In the genomic region with DNA sequence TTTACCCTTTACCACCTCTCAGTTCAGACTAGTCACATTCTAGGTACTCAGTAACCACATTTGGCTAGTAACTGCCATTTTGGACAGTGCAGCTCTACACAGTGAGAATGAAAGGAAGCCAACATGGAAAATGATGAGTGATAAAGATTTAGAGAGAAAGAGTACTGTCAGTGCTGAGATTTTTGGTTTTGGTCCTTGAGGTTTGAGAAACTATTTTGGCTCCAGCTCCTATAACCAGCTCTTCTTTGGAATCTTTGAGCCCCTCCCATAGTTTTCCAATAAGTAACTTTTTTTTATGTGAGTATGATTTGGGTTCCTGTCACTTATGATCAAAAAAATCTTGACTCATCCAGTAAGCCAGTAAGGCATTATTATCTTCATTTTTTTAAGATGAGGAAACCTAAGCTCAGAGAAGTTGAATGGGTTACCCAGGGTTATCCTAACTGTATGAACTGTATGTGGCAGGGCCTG, we compare ENCODE assay signal across 19 cellular contexts.
DNase-seq lines count a peak whose midpoint lies in the region; ATAC-seq, FAIRE-seq and TF ChIP-seq lines count a peak whose summit lies in the region.
"Had no signal": no experiment of that assay in that cellular context is flagged by ENCODE, and none has a peak within 500 bp of the region (broad histone marks: within the 10 kb centered on the region; RNA-seq: fewer than 3 reads in every experiment).

No MANE protein-coding gene starts in this region.

- dilution Hi-C loops in endothelial cell of umbilical vein (cut with MboI; ENCODE audit: extremely low pct_ligation_motif_present, low sequenced_read_pairs) = no loop called here

- no peak overlapping the region for H3K4me2 ChIP-seq in endothelial cell of umbilical vein (ENCODE audit: insufficient read depth, low read length)

- CTCF ChIA-PET in endothelial cell of umbilical vein (lab: Charles Lee) = interaction anchor here (0.8 to 1.1 kb wide), 3 partner anchors 11 to 30 kb away, joined by 3 to 4 read pairs (median 3); no protein-coding TSS in a partner anchor

- TF ChIP-seq CTCF in endothelial cell of umbilical vein (IDR thresholded peaks at IDR 0.05; ENCODE audit: extremely low read depth in 1 of 2, insufficient read depth in 1 of 2, low read depth in 1 of 2, low read length in 2 of 2) (no peak), adrenal gland (IDR thresholded peaks at IDR 0.05) (no peak), testis (IDR thresholded peaks at IDR 0.05) (no peak)

- H3K79me2 ChIP-seq in endothelial cell of umbilical vein (ENCODE audit: control insufficient read depth, insufficient read depth, low read length) = no peaks in the 10 kb centered on the region

- no peaks in the 10 kb centered on the region for H4K20me1 ChIP-seq in endothelial cell of umbilical vein (replicated peaks; ENCODE audit: control insufficient read depth, extremely low read depth, insufficient read depth, low read length)

- no peak for TF ChIP-seq POLR2A in endothelial cell of umbilical vein (IDR thresholded peaks at IDR 0.05; ENCODE audit: low read depth, low read length)
- TF ChIP-seq POLR2A in adrenal gland (IDR thresholded peaks at IDR 0.05) = no peak
- TF ChIP-seq POLR2A in testis (IDR thresholded peaks at IDR 0.05) = no peak

- H3K4me3 Mint-ChIP-seq in activated T-cell treated with anti-CD3 and anti-CD28 coated beads, Interleukin-2, amount 50 U/mL, for 72 hours = no peak overlapping the region
- no peak overlapping the region for H3K4me3 Mint-ChIP-seq in stimulated activated naive CD8-positive, alpha-beta T cell treated with anti-CD3 and anti-CD28 coated beads, Interleukin-15, amount 100 ng/mL, for 72 hours
- H3K4me3 Mint-ChIP-seq: activated naive CD4-positive, alpha-beta T cell treated with anti-CD3 and anti-CD28 coated beads, Interleukin-2, amount 50 U/mL, for 24 hours; IgD-negative memory B cell had no signal

- BruUV-seq in endothelial cell of umbilical vein (replicated peaks; lab: Mats Ljungman, UMichigan) = no TSS peak

- H3K27me3 Mint-ChIP-seq in activated T-cell treated with anti-CD3 and anti-CD28 coated beads, Interleukin-2, amount 50 U/mL, for 72 hours (ENCODE audit: low read depth) = no peaks in the 10 kb centered on the region
- H3K27me3 Mint-ChIP-seq in stimulated activated naive CD8-positive, alpha-beta T cell treated with anti-CD3 and anti-CD28 coated beads, Interleukin-15, amount 100 ng/mL, for 72 hours = no peaks in the 10 kb centered on the region
- H3K27me3 Mint-ChIP-seq: activated naive CD4-positive, alpha-beta T cell treated with anti-CD3 and anti-CD28 coated beads, Interleukin-2, amount 50 U/mL, for 24 hours; IgD-negative memory B cell had no signal

- POLR2A ChIA-PET in endothelial cell of umbilical vein (lab: Charles Lee) = no interaction called here

- no peak overlapping the region for H2AFZ ChIP-seq in endothelial cell of umbilical vein (ENCODE audit: low read depth, low read length)

- H3K27ac ChIP-seq in endothelial cell of umbilical vein (ENCODE audit: insufficient read depth, low read depth, low read length) (no peak overlapping the region), adrenal gland (no peak overlapping the region), testis (no peak overlapping the region)
- H3K27ac ChIP-seq: C4-2B, dorsolateral prefrontal cortex, WERI-Rb-1 had no signal

- peak; percentile 87 to 99 for ATAC-seq in activated T-cell treated with anti-CD3 and anti-CD28 coated beads, Interleukin-2, amount 50 U/mL, for 72 hours (replicated peaks in 1 of 2)
- ATAC-seq in stimulated activated naive CD8-positive, alpha-beta T cell treated with anti-CD3 and anti-CD28 coated beads, Interleukin-15, amount 100 ng/mL, for 72 hours = peak; percentile 85

- H3K27ac Mint-ChIP-seq in activated T-cell treated with anti-CD3 and anti-CD28 coated beads, Interleukin-2, amount 50 U/mL, for 72 hours = no peak overlapping the region
- no peak overlapping the region for H3K27ac Mint-ChIP-seq in stimulated activated naive CD8-positive, alpha-beta T cell treated with anti-CD3 and anti-CD28 coated beads, Interleukin-15, amount 100 ng/mL, for 72 hours
- H3K27ac Mint-ChIP-seq: activated naive CD4-positive, alpha-beta T cell treated with anti-CD3 and anti-CD28 coated beads, Interleukin-2, amount 50 U/mL, for 24 hours had no signal

- no peaks in the 10 kb centered on the region for H3K36me3 ChIP-seq in endothelial cell of umbilical vein (ENCODE audit: control insufficient read depth in 2 of 2, extremely low read depth in 1 of 2, insufficient read depth in 2 of 2, low read length in 2 of 2)
- peaks cover 0 to 5% of the 10 kb centered on the region in 2 donors for H3K36me3 ChIP-seq in adrenal gland (replicated peaks in 1 of 2)
- H3K36me3 ChIP-seq in testis (ENCODE audit: low read depth, missing control alignments) = no peaks in the 10 kb centered on the region
- H3K36me3 ChIP-seq: WERI-Rb-1 had no signal

- H3K9ac ChIP-seq in endothelial cell of umbilical vein (replicated peaks; ENCODE audit: extremely low read depth, insufficient read depth, low read length) = no peak overlapping the region

- H3K9me1 ChIP-seq in endothelial cell of umbilical vein (replicated peaks; ENCODE audit: control insufficient read depth, extremely low read depth, insufficient read depth, low read length) = no peaks in the 10 kb centered on the region

- H3K4me1 ChIP-seq in endothelial cell of umbilical vein (ENCODE audit: control insufficient read depth, extremely low read depth, insufficient read depth, low read length) (no peaks in the 10 kb centered on the region), adrenal gland (replicated peaks in 1 of 2) (peaks cover 0 to 5% of the 10 kb centered on the region in 2 donors), testis (no peaks in the 10 kb centered on the region)

- H3K36me3 Mint-ChIP-seq in activated T-cell treated with anti-CD3 and anti-CD28 coated beads, Interleukin-2, amount 50 U/mL, for 72 hours (ENCODE audit: insufficient read depth in 2 of 2) = peaks cover 6 to 13% of the 10 kb centered on the region in 2 donors

- no peaks in the 10 kb centered on the region for H3K27me3 ChIP-seq in endothelial cell of umbilical vein (ENCODE audit: control insufficient read depth in 2 of 2, insufficient read depth in 2 of 2, low read length in 2 of 2)
- H3K27me3 ChIP-seq in adrenal gland = no peaks in the 10 kb centered on the region
- no peaks in the 10 kb centered on the region for H3K27me3 ChIP-seq in testis
- H3K27me3 ChIP-seq: dorsolateral prefrontal cortex had no signal

- intact Hi-C loops in endothelial cell of umbilical vein (cut with micrococcal nuclease) (no loop called here), adrenal gland (cut with DNase I) (no loop called here), testis (cut with DNase I; ENCODE audit: low total_unique reads) (no loop called here)

- no peak overlapping the region for H3K4me3 ChIP-seq in endothelial cell of umbilical vein (replicated peaks in 1 of 3; ENCODE audit: insufficient read depth in 1 of 3, low read depth in 1 of 3, low read length in 3 of 3)
- no peak overlapping the region for H3K4me3 ChIP-seq in adrenal gland
- no peak overlapping the region for H3K4me3 ChIP-seq in testis
- H3K4me3 ChIP-seq: dorsolateral prefrontal cortex, skin epidermis had no signal

- H3K9me3 ChIP-seq in endothelial cell of umbilical vein (replicated peaks; ENCODE audit: control insufficient read depth, insufficient read depth, low read length) (no peaks in the 10 kb centered on the region), adrenal gland (replicated peaks in 1 of 3) (no peaks in the 10 kb centered on the region), testis (no peaks in the 10 kb centered on the region)

- H3K4me1 Mint-ChIP-seq in activated T-cell treated with anti-CD3 and anti-CD28 coated beads, Interleukin-2, amount 50 U/mL, for 72 hours (ENCODE audit: low read depth) = peaks cover 21% of the 10 kb centered on the region
- peaks cover 14% of the 10 kb centered on the region for H3K4me1 Mint-ChIP-seq in stimulated activated naive CD8-positive, alpha-beta T cell treated with anti-CD3 and anti-CD28 coated beads, Interleukin-15, amount 100 ng/mL, for 72 hours
- H3K4me1 Mint-ChIP-seq: activated naive CD4-positive, alpha-beta T cell treated with anti-CD3 and anti-CD28 coated beads, Interleukin-2, amount 50 U/mL, for 24 hours; IgD-negative memory B cell had no signal

- peak; percentile 40 for FAIRE-seq in endothelial cell of umbilical vein (lab: Jason Lieb, UNC)
- FAIRE-seq: urothelium cell line had no signal

- H3K9me3 Mint-ChIP-seq in activated T-cell treated with anti-CD3 and anti-CD28 coated beads, Interleukin-2, amount 50 U/mL, for 72 hours = peaks cover 0 to 2% of the 10 kb centered on the region in 2 donors
- no peaks in the 10 kb centered on the region for H3K9me3 Mint-ChIP-seq in stimulated activated naive CD8-positive, alpha-beta T cell treated with anti-CD3 and anti-CD28 coated beads, Interleukin-15, amount 100 ng/mL, for 72 hours
- H3K9me3 Mint-ChIP-seq: activated naive CD4-positive, alpha-beta T cell treated with anti-CD3 and anti-CD28 coated beads, Interleukin-2, amount 50 U/mL, for 24 hours; IgD-negative memory B cell had no signal

- no peak for DNase-seq in activated T-cell treated with anti-CD3 and anti-CD28 coated beads, Interleukin-2, amount 50 U/mL, for 72 hours
- DNase-seq in activated T-cell treated with anti-CD3 and anti-CD28 coated beads, Interleukin-2, amount 50 U/mL, for 1 hour = no peak
- DNase-seq in HCEC 1CT (peak; percentile 41), endothelial cell of umbilical vein (ENCODE audit: low read depth, low spot score) (no peak), NCI-H2171 (lab: John Stamatoyannopoulos, UW) (no peak), adrenal gland (no peak), testis (no peak)
- DNase-seq in stimulated activated naive CD8-positive, alpha-beta T cell treated with anti-CD3 and anti-CD28 coated beads, Interleukin-15, amount 100 ng/mL, for 72 hours = no peak
- DNase-seq: ACHN; activated CD4-positive, alpha-beta T cell treated with anti-CD3 and anti-CD28 coated beads, Interleukin-2, amount 50 U/mL, for 48 hours; dorsolateral prefrontal cortex; NCI-H446; stimulated activated CD4-positive, alpha-beta T cell treated with anti-CD3 and anti-CD28 coated beads, Interleukin-1b, Interleukin-23, amount 100 ng/mL, for 48 hours; WERI-Rb-1 had no signal

TF ChIP-seq in endothelial cell of umbilical vein, 7 proteins besides CTCF, POLR2A, EP300 and RAD21 (continues in another document):
- no peak for TF ChIP-seq EZH2 (IDR thresholded peaks at IDR 0.05; ENCODE audit: borderline replicate concordance, low read depth, low read length, severe bottlenecking)
- TF ChIP-seq, protein P1, sequence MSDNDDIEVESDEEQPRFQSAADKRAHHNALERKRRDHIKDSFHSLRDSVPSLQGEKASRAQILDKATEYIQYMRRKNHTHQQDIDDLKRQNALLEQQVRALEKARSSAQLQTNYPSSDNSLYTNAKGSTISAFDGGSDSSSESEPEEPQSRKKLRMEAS (IDR thresholded peaks at IDR 0.05; ENCODE audit: insufficient read depth, insufficient read length) = no peak
- TF ChIP-seq FOS (IDR thresholded peaks at IDR 0.05; ENCODE audit: borderline replicate concordance, insufficient read depth, low read length) = no peak
- no peak for TF ChIP-seq JUN (IDR thresholded peaks at IDR 0.05; ENCODE audit: borderline replicate concordance, insufficient read depth, insufficient read length, low read depth)
- TF ChIP-seq GATA2 (IDR thresholded peaks at IDR 0.05; ENCODE audit: insufficient read depth, insufficient read length, low read depth, low read length) = no peak
- no peak for TF ChIP-seq MYC (IDR thresholded peaks at IDR 0.05; ENCODE audit: low read depth, low read length)
